ENCODE assay signal across 21 cellular contexts in genomic region chr2:231970461-231970860, GRCh38. TPM values are rescaled to one million over a fixed set of nuclear protein-coding genes. Genes with fewer than 3 reads are reported as not detected.
"Had no signal": no experiment of that assay in that cellular context is flagged by ENCODE, and none has a peak within 500 bp of the region (broad histone marks: within the 10 kb centered on the region; RNA-seq: fewer than 3 reads in every experiment).

No MANE protein-coding gene starts in this region.

- H3K9me3 ChIP-seq: esophagus squamous epithelium, psoas muscle, right lobe of liver, tibial artery, upper lobe of right lung, vagina had no signal

- H3K27ac ChIP-seq: esophagus squamous epithelium, neutrophil, psoas muscle, right lobe of liver, tibial artery, upper lobe of right lung, vagina had no signal

- H3K4me1 ChIP-seq: esophagus squamous epithelium, psoas muscle, tibial artery, upper lobe of right lung, vagina had no signal

- H3K36me3 ChIP-seq: esophagus squamous epithelium, neutrophil, right lobe of liver, upper lobe of right lung, vagina had no signal

- FAIRE-seq: colon had no signal

- DNase-seq: effector memory CD8-positive, alpha-beta T cell; esophagus squamous epithelium; foreskin melanocyte; immature natural killer cell; naive thymus-derived CD4-positive, alpha-beta T cell; psoas muscle; retina; right lobe of liver; stimulated activated CD4-positive, alpha-beta T cell treated with anti-CD3 and anti-CD28 coated beads, Interleukin-4, amount 100 ng/mL, for 1 hour; stimulated activated CD8-positive, alpha-beta memory T cell treated with anti-CD3 and anti-CD28 coated beads, Interleukin-4, amount 100 ng/mL, for 48 hours; tibial artery; upper lobe of right lung had no signal

- H3K4me3 ChIP-seq: esophagus squamous epithelium, psoas muscle, right lobe of liver, tibial artery, upper lobe of right lung, vagina had no signal

- ATAC-seq: effector memory CD8-positive, alpha-beta T cell; naive thymus-derived CD4-positive, alpha-beta T cell; psoas muscle; right lobe of liver; stimulated activated effector memory CD8-positive, alpha-beta T cell treated with anti-CD3 and anti-CD28 coated beads, Interleukin-12 subunit alpha, Interleukin-12 subunit beta, amount 100 ng/mL, for 72 hours; upper lobe of right lung had no signal

- H3K27me3 ChIP-seq: esophagus squamous epithelium, neutrophil, right lobe of liver, tibial artery, upper lobe of right lung, vagina had no signal

RNA-seq across cellular contexts. Expression of gene NPPC, which starts 44.3 kb away (rescaled TPM):
- total RNA-seq: epithelial cell of proximal tubule, mononuclear cell, osteoblast, right lobe of liver, upper lobe of right lung had no signal
- polyA plus RNA-seq: keratinocyte; liver; naive thymus-derived CD4-positive, alpha-beta T cell had no signal
